Comparison of ENCODE assay signal across 20 cellular contexts in genomic region chr11:8069771-8070170, GRCh38. TPM values are rescaled to one million over a fixed set of nuclear protein-coding genes. Genes with fewer than 3 reads are reported as not detected.
DNase-seq lines count a peak whose midpoint lies in the region; TF ChIP-seq lines count a peak whose summit lies in the region.
"Had no signal": no experiment of that assay in that cellular context is flagged by ENCODE, and none has a peak within 500 bp of the region (broad histone marks: within the 10 kb centered on the region; RNA-seq: fewer than 3 reads in every experiment).

No MANE protein-coding gene starts in this region.

- no peak overlapping the region for H4K8ac ChIP-seq in trophoblast cell (ENCODE audit: low read depth, low read length)

- H3K36me3 ChIP-seq in GM23248 (ENCODE audit: low read depth) (no peaks in the 10 kb centered on the region), adrenal gland (replicated peaks in 1 of 2) (no peaks in the 10 kb centered on the region), hepatocyte (replicated peaks; ENCODE audit: insufficient read depth, low read depth) (no peaks in the 10 kb centered on the region), trophoblast cell (ENCODE audit: control insufficient read depth in 1 of 2, insufficient read depth in 2 of 2, low read length in 2 of 2) (no peaks in the 10 kb centered on the region)
- H3K36me3 ChIP-seq: SJSA1, upper lobe of right lung had no signal

- H3F3A ChIP-seq in GM23248 (ENCODE audit: insufficient read depth) = peaks cover 12% of the 10 kb centered on the region; the same call in 1 of the 2 replicates

- H3K14ac ChIP-seq in trophoblast cell (ENCODE audit: low read length) = no peak overlapping the region

- no peak overlapping the region for H3K9ac ChIP-seq in GM23248
- H3K9ac ChIP-seq in trophoblast cell (ENCODE audit: low read length) = no peak overlapping the region

- H3K9me2 ChIP-seq in GM23248 (ENCODE audit: insufficient read depth) = no peaks in the 10 kb centered on the region
- H3K9me2 ChIP-seq in hepatocyte (replicated peaks; ENCODE audit: insufficient read depth) = no peaks in the 10 kb centered on the region

- H3K27me3 ChIP-seq in GM23248 (replicated peaks; ENCODE audit: insufficient read depth) (no peaks in the 10 kb centered on the region), adrenal gland (no peaks in the 10 kb centered on the region), hepatocyte (peaks cover 8% of the 10 kb centered on the region), trophoblast cell (ENCODE audit: insufficient read depth, low read length) (no peaks in the 10 kb centered on the region)
- H3K27me3 ChIP-seq: SJSA1, upper lobe of right lung had no signal

- no peak overlapping the region for H3K4ac ChIP-seq in trophoblast cell (ENCODE audit: low read depth, low read length)

- no peaks in the 10 kb centered on the region for H3K79me1 ChIP-seq in trophoblast cell (ENCODE audit: low read length)

- no peak overlapping the region for H2BK12ac ChIP-seq in trophoblast cell (ENCODE audit: low read length)

- no peak overlapping the region for H2AK5ac ChIP-seq in trophoblast cell (ENCODE audit: low read length)

- no peak overlapping the region for H2BK120ac ChIP-seq in trophoblast cell (ENCODE audit: insufficient read depth, low read length, poor library complexity)

- TF ChIP-seq POLR2A in adrenal gland (IDR thresholded peaks at IDR 0.05) = no peak

- H2AFZ ChIP-seq in GM23248 = no peak overlapping the region
- no peak overlapping the region for H2AFZ ChIP-seq in hepatocyte
- H2AFZ ChIP-seq in trophoblast cell (ENCODE audit: insufficient read depth, low read length, poor library complexity) = no peak overlapping the region

- H3K79me2 ChIP-seq in GM23248 (ENCODE audit: insufficient read depth) = no peaks in the 10 kb centered on the region
- no peaks in the 10 kb centered on the region for H3K79me2 ChIP-seq in hepatocyte
- no peaks in the 10 kb centered on the region for H3K79me2 ChIP-seq in trophoblast cell (ENCODE audit: control insufficient read depth, insufficient read depth, low read length, poor library complexity)

- H3K23ac ChIP-seq in trophoblast cell (ENCODE audit: low read length) = no peak overlapping the region

- in situ Hi-C loops in GM23248 (cut with MboI) = no loop called here

- no peak overlapping the region for H3K18ac ChIP-seq in trophoblast cell (ENCODE audit: low read length)

- no peak overlapping the region for H2BK5ac ChIP-seq in trophoblast cell (ENCODE audit: low read depth, low read length, poor library complexity)

- no peak overlapping the region for H4K12ac ChIP-seq in trophoblast cell (ENCODE audit: low read depth, low read length)

- H4K20me1 ChIP-seq in GM23248 (ENCODE audit: insufficient read depth) (no peaks in the 10 kb centered on the region), hepatocyte (ENCODE audit: insufficient read depth, poor library complexity, severe bottlenecking) (no peaks in the 10 kb centered on the region)

- H3K4me3 ChIP-seq in GM23248 = no peak overlapping the region
- H3K4me3 ChIP-seq in adrenal gland = no peak overlapping the region
- no peak overlapping the region for H3K4me3 ChIP-seq in hepatocyte
- H3K4me3 ChIP-seq in trophoblast cell (ENCODE audit: low read depth, low read length) = peak overlapping the region; percentile 39
- H3K4me3 ChIP-seq: SJSA1, upper lobe of right lung had no signal

- no peaks in the 10 kb centered on the region for H3K9me3 ChIP-seq in GM23248 (ENCODE audit: low read depth)
- H3K9me3 ChIP-seq in adrenal gland (replicated peaks in 1 of 3) = no peaks in the 10 kb centered on the region
- H3K9me3 ChIP-seq in hepatocyte (ENCODE audit: low read depth) = no peaks in the 10 kb centered on the region
- H3K9me3 ChIP-seq in trophoblast cell (ENCODE audit: insufficient read depth, low read depth, low read length) = no peaks in the 10 kb centered on the region
- H3K9me3 ChIP-seq: Caco-2, SJSA1, upper lobe of right lung had no signal

- TF ChIP-seq CTCF in adrenal gland (IDR thresholded peaks at IDR 0.05) = no peak
- no peak for TF ChIP-seq CTCF in hepatocyte (IDR thresholded peaks at IDR 0.05; ENCODE audit: poor library complexity)

- DNase-seq in GM23248 = no peak
- peak in 2 of 7 donors; percentile 7 to 20 for DNase-seq in adrenal gland
- no peak for DNase-seq in hepatocyte (ENCODE audit: low spot score)
- no peak for DNase-seq in trophoblast cell
- DNase-seq in hypothalamus (lab: John Stamatoyannopoulos, UW) = no peak
- DNase-seq in middle frontal gyrus (ENCODE audit: extremely low spot score, low spot score) = no peak
- no peak for DNase-seq in SW480 (ENCODE audit: low spot score)
- DNase-seq in NCI-H524 (lab: John Stamatoyannopoulos, UW) = no peak
- DNase-seq: activated CD4-positive, alpha-beta T cell treated with anti-CD3 and anti-CD28 coated beads, Interleukin-2, amount 50 U/mL, for 48 hours; anterior cingulate cortex; C1 segment of cervical spinal cord; naive B cell; NCI-H1417 treated with DMSO at 0.1 percent for 48 hours; NCI-H2081 treated with DMSO at 0.1 percent for 48 hours; NCI-H774; occipital lobe; upper lobe of right lung had no signal

- H3K27ac ChIP-seq in GM23248 (no peak overlapping the region), adrenal gland (peak overlapping the region in 4 of 5 donors; percentile 82 to 93 (median 90)), hepatocyte (peak overlapping the region; percentile 73), trophoblast cell (ENCODE audit: low read depth, low read length) (no peak overlapping the region)
- H3K27ac ChIP-seq: epithelial cell of prostate, SJSA1, upper lobe of right lung had no signal

- H3K4me2 ChIP-seq in GM23248 (ENCODE audit: unreplicated experiment) = peak overlapping the region; percentile 65
- H3K4me2 ChIP-seq in hepatocyte = peak overlapping the region; percentile 33
- no peak overlapping the region for H3K4me2 ChIP-seq in trophoblast cell (ENCODE audit: low read length)

- H3K4me1 ChIP-seq in GM23248 (ENCODE audit: insufficient read depth) = peaks cover 16% of the 10 kb centered on the region
- peaks cover 19 to 24% of the 10 kb centered on the region in 2 donors for H3K4me1 ChIP-seq in adrenal gland (replicated peaks in 1 of 2)
- H3K4me1 ChIP-seq in hepatocyte (ENCODE audit: insufficient read depth) = peaks cover 21% of the 10 kb centered on the region
- H3K4me1 ChIP-seq in trophoblast cell (ENCODE audit: control insufficient read depth in 1 of 2, insufficient read depth in 2 of 2, low read length in 2 of 2) = no peaks in the 10 kb centered on the region
- H3K4me1 ChIP-seq: Caco-2 had no signal

- intact Hi-C loops in adrenal gland (cut with DNase I) = loop anchor here (5.0 kb wide), 2 partner anchors 32 to 37 kb away; no protein-coding TSS in a partner anchor

- no peak overlapping the region for H4K91ac ChIP-seq in trophoblast cell (ENCODE audit: low read depth, low read length)

- WGBS in GM23248 (ENCODE audit: low coverage in 1 of 2, low lambda C conversion rate in 2 of 2, missing lambda C conversion rate in 2 of 2), 2 experiments = 79 to 83% methylated on average over 8 of the region's 8 CpGs
- 73 to 87% (median 85%) methylated on average over 4 to 8 of the region's 8 CpGs for WGBS in adrenal gland, 4 donors
- WGBS in hepatocyte (ENCODE audit: low lambda C conversion rate, missing lambda C conversion rate) = 82% methylated on average over 8 of the region's 8 CpGs
- WGBS in trophoblast cell (ENCODE audit: extremely low coverage, insufficient coverage, insufficient read length) = no CpG with 5 or more reads among the region's 8 CpGs

RNA-seq across cellular contexts. Expression of gene TUB, which starts 11.2 kb away (rescaled TPM):
- total RNA-seq in GM23248 (2014; rRNA removed; shearing (Covaris generic)) = 12.3 and 12.9 TPM in 2 replicates
- 3.3 and 3.8 TPM in 2 replicates for polyA plus RNA-seq in GM23248 (2016; fragmentation: Nextera tagmentation; extraction: Ambion mirVana)
- total RNA-seq in adrenal gland = 10 to 100 TPM in 6 of 8 donors, 1 to 10 TPM in 2; 7.7 to 26.8 (median 14.9) TPM
- 10 to 100 TPM in 2 of 3 donors, 1 to 10 TPM in 1; 2.8 to 12.9 (median 10.5) TPM for polyA plus RNA-seq in adrenal gland
- total RNA-seq in hepatocyte = 14.9 and 18.7 TPM in 2 replicates
- 4.8 and 5.0 TPM in 2 replicates for polyA plus RNA-seq in hepatocyte
- polyA plus RNA-seq in trophoblast cell (2013) = 5.3 and 5.7 TPM in 2 replicates
- total RNA-seq: Caco-2 had no signal

Comparison
In these comparisons a context has a peak if more than half of its experiments do, and no peak if none do; other contexts are left out.
1. H3K27ac ChIP-seq: peak in adrenal gland (4 of 5) and hepatocyte (single experiment); none in GM23248 (single experiment) and trophoblast cell (single experiment).